Comparison of ENCODE assay signal across 8 cellular contexts in genomic region chr11:133134561-133135173, GRCh38.
DNase-seq lines count a peak whose midpoint lies in the region; ATAC-seq and TF ChIP-seq lines count a peak whose summit lies in the region.

No MANE protein-coding gene starts in this region.

- in situ Hi-C loops in HAP-1 (cut with MboI; ENCODE audit: low sequenced_read_pairs), result no loop called here

- DNase-seq in GM06990 (ENCODE audit: extremely low read depth, insufficient read length) (peak; percentile 20), HAP-1 (ENCODE audit: low spot score in 2 of 2) (peak; percentile 41 to 66), LoVo (ENCODE audit: low spot score) (peak; percentile 39), SK-N-MC (ENCODE audit: low read depth, low spot score) (peak; percentile 2), caudate nucleus (lab: John Stamatoyannopoulos, UW) (peak in 42 of 61 donors; percentile 9 to 72 (median 44)), left lobe of liver (ENCODE audit: low spot score) (peak; percentile 65)
- DNase-seq in stimulated activated naive B cell treated with anti-CD40 and anti-IgM and Interleukin-4, amounts not matched to agents 10 μg/mL and 1 μg/mL and 100 μg/mL, for 72 hours, result peak; percentile 3

- H3K27me3 Mint-ChIP-seq in stimulated activated naive B cell treated with anti-CD40 and anti-IgM and Interleukin-4, amounts not matched to agents 10 μg/mL and 1 μg/mL and 100 μg/mL, for 72 hours, result peaks cover 11 to 14% of the 10 kb centered on the region in 2 donors

- TF ChIP-seq CTCF in 22Rv1 (IDR thresholded peaks at IDR 0.05) (peak; percentile 93), GM06990 (IDR thresholded peaks at IDR 0.05; ENCODE audit: insufficient read depth, low read length, poor library complexity, severe bottlenecking) (peak; percentile 86)

- H3K4me1 Mint-ChIP-seq in stimulated activated naive B cell treated with anti-CD40 and anti-IgM and Interleukin-4, amounts not matched to agents 10 μg/mL and 1 μg/mL and 100 μg/mL, for 72 hours, result no peaks in the 10 kb centered on the region

- no peaks in the 10 kb centered on the region for H3K4me1 ChIP-seq in HAP-1

- peak; percentile 97 for ATAC-seq in left lobe of liver
- ATAC-seq in stimulated activated naive B cell treated with anti-CD40 and anti-IgM and Interleukin-4, amounts not matched to agents 10 μg/mL and 1 μg/mL and 100 μg/mL, for 72 hours (replicated peaks), result peak; percentile 65 to 67

- H3K4me3 ChIP-seq in GM06990 (replicated peaks; ENCODE audit: low read depth, low read length) (no peak overlapping the region), HAP-1 (no peak overlapping the region), SK-N-MC (no peak overlapping the region)

- H3K27ac Mint-ChIP-seq in stimulated activated naive B cell treated with anti-CD40 and anti-IgM and Interleukin-4, amounts not matched to agents 10 μg/mL and 1 μg/mL and 100 μg/mL, for 72 hours, result no peak overlapping the region

- no peaks in the 10 kb centered on the region for H3K36me3 Mint-ChIP-seq in stimulated activated naive B cell treated with anti-CD40 and anti-IgM and Interleukin-4, amounts not matched to agents 10 μg/mL and 1 μg/mL and 100 μg/mL, for 72 hours

- H3K9ac ChIP-seq in SK-N-MC (ENCODE audit: insufficient read length), result no peak overlapping the region

- H3K27me3 ChIP-seq in GM06990 (replicated peaks; ENCODE audit: control insufficient read depth, insufficient read depth, low read length), result no peaks in the 10 kb centered on the region; the same call in 1 of the 2 replicates
- no peaks in the 10 kb centered on the region for H3K27me3 ChIP-seq in HAP-1 (ENCODE audit: low read depth)

- H3K36me3 ChIP-seq in GM06990 (ENCODE audit: control insufficient read depth, insufficient read depth, low read length), result no peaks in the 10 kb centered on the region
- H3K36me3 ChIP-seq in HAP-1 (replicated peaks), result no peaks in the 10 kb centered on the region
- no peaks in the 10 kb centered on the region for H3K36me3 ChIP-seq in SK-N-MC (ENCODE audit: insufficient read depth, low read length)

- H3K9me3 Mint-ChIP-seq in stimulated activated naive B cell treated with anti-CD40 and anti-IgM and Interleukin-4, amounts not matched to agents 10 μg/mL and 1 μg/mL and 100 μg/mL, for 72 hours, result peaks cover 0 to 1% of the 10 kb centered on the region in 2 donors

- no peaks in the 10 kb centered on the region for H3K9me3 ChIP-seq in HAP-1
- H3K9me3 ChIP-seq in SK-N-MC (ENCODE audit: low read depth, low read length), result no peaks in the 10 kb centered on the region

- no peak overlapping the region for H3K4me3 Mint-ChIP-seq in stimulated activated naive B cell treated with anti-CD40 and anti-IgM and Interleukin-4, amounts not matched to agents 10 μg/mL and 1 μg/mL and 100 μg/mL, for 72 hours

- H3K27ac ChIP-seq in 22Rv1 (no peak overlapping the region), SK-N-MC (no peak overlapping the region), caudate nucleus (ENCODE audit: low read depth, low read length) (no peak overlapping the region)

Comparison
In these comparisons a context has a peak if more than half of its experiments do, and no peak if none do; other contexts are left out.
1. DNase-seq: peak in every context shown above with its lines; median percentile 65 in left lobe of liver; 54 in HAP-1; 44 in caudate nucleus; 39 in LoVo; 20 in GM06990; 3 in stimulated activated naive B cell treated with anti-CD40 and anti-IgM and Interleukin-4, amounts not matched to agents 10 μg/mL and 1 μg/mL and 100 μg/mL, for 72 hours; 2 in SK-N-MC.